Comparison of ENCODE assay signal across 12 cellular contexts in genomic region chr18:28735731-28736130, GRCh38.
DNase-seq lines count a peak whose midpoint lies in the region; ATAC-seq and TF ChIP-seq lines count a peak whose summit lies in the region.
"Had no signal": no experiment of that assay in that cellular context is flagged by ENCODE, and none has a peak within 500 bp of the region (broad histone marks: within the 10 kb centered on the region; RNA-seq: fewer than 3 reads in every experiment).

No MANE protein-coding gene starts in this region.

- peak overlapping the region; percentile 50 for H3K27ac Mint-ChIP-seq in osteocyte (ENCODE audit: unreplicated experiment)

- ATAC-seq in GM18861 (IDR thresholded peaks at IDR 0.05; ENCODE audit: unreplicated experiment), result no peak
- ATAC-seq: mucosa of descending colon had no signal

- TF ChIP-seq CTCF in fibroblast of pulmonary artery (IDR thresholded peaks at IDR 0.05; ENCODE audit: low read length, missing control alignments) (no peak), osteocyte (IDR thresholded peaks at IDR 0.05) (no peak)

- no peaks in the 10 kb centered on the region for H3K27me3 Mint-ChIP-seq in osteocyte (ENCODE audit: unreplicated experiment)

- H3K36me3 Mint-ChIP-seq in osteocyte (ENCODE audit: unreplicated experiment), result no peaks in the 10 kb centered on the region

- peaks cover 10% of the 10 kb centered on the region for H3K9me3 Mint-ChIP-seq in osteocyte (ENCODE audit: unreplicated experiment)

- H3K4me3 Mint-ChIP-seq in osteocyte (ENCODE audit: unreplicated experiment), result no peak overlapping the region

- H3K4me3 ChIP-seq in fibroblast of pulmonary artery (replicated peaks; ENCODE audit: low read depth, low read length), result no peak overlapping the region
- H3K4me3 ChIP-seq: mucosa of descending colon had no signal

- DNase-seq in GM04503 (ENCODE audit: low read depth) (peak; percentile 76), SK-N-DZ (ENCODE audit: low spot score) (peak; percentile 15), fibroblast of pulmonary artery (ENCODE audit: low read depth) (peak; percentile 96), osteocyte (ENCODE audit: extremely low spot score, unreplicated experiment) (no peak), NCI-H510A treated with DMSO at 0.1 percent for 48 hours (lab: John Stamatoyannopoulos, UW) (no peak), HPDE6-E6E7 (ENCODE audit: extremely low spot score) (no peak), DMS53 treated with DMSO at 0.1 percent for 48 hours (lab: John Stamatoyannopoulos, UW; ENCODE audit: unreplicated experiment) (no peak)
- DNase-seq: anterior cingulate cortex, mucosa of descending colon, NCI-H510A, SW 1271 had no signal

- H3K4me1 Mint-ChIP-seq in osteocyte (ENCODE audit: unreplicated experiment), result peaks cover 12% of the 10 kb centered on the region

Comparison
In these comparisons a context has a peak if more than half of its experiments do, and no peak if none do; other contexts are left out.
1. DNase-seq: peak in GM04503 (single experiment), SK-N-DZ (single experiment) and fibroblast of pulmonary artery (single experiment); none in osteocyte (single experiment), NCI-H510A treated with DMSO at 0.1 percent for 48 hours (single experiment), HPDE6-E6E7 (single experiment) and DMS53 treated with DMSO at 0.1 percent for 48 hours (single experiment).